33 cellular contexts compared by ENCODE assay signal in the genomic region with DNA sequence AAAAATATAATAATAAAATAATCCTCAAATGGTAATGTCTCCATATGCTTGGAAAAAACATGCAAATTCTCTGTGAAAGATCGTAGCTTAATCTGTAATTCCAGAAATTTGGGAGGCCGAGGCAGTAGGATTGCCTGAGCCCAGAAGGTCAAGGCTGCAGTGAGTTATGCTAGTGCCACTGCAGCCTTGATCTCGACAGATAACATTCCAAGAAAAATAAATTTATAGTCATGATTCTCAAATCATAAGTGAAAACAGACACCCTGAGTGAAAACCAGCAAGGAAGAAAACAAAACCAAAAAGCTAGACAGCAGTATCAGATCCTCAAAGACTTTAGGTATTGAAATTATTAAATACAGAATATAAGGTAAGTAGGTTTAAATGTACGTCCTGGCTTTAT.
"Had no signal": no experiment of that assay in that cellular context is flagged by ENCODE, and none has a peak within 500 bp of the region (broad histone marks: within the 10 kb centered on the region; RNA-seq: fewer than 3 reads in every experiment).

No MANE protein-coding gene starts in this region.

- H3K36me3 ChIP-seq: MG63 had no signal

- H3K4me3 ChIP-seq: MG63 had no signal

- DNase-seq: Karpas-422, Kasumi-1, MG63, MV-4-11, NCI-H1048, NCI-H1092, NCI-H1092 treated with DMSO at 0.1 percent for 48 hours, NCI-H1105, NCI-H1105 treated with DMSO at 0.1 percent for 48 hours, NCI-H1417, NCI-H1417 treated with DMSO at 0.1 percent for 48 hours, NCI-H1436, NCI-H1436 treated with DMSO at 0.1 percent for 48 hours, NCI-H146, NCI-H1694, NCI-H1694 treated with DMSO at 0.1 percent for 48 hours, NCI-H187, NCI-H187 treated with DMSO at 0.1 percent for 48 hours, NCI-H1930, NCI-H2029, NCI-H2029 treated with DMSO at 0.1 percent for 48 hours, NCI-H2081, NCI-H2081 treated with DMSO at 0.1 percent for 48 hours, NCI-H2107, NCI-H2171, NCI-H2171 treated with DMSO at 0.1 percent for 48 hours, NCI-H2227 treated with DMSO at 0.1 percent for 48 hours, NCI-H226, NCI-H345, NCI-H446, NCI-H446 treated with DMSO at 0.1 percent for 48 hours, NCI-H510A, NCI-H510A treated with DMSO at 0.1 percent for 48 hours had no signal

- H3K9me3 ChIP-seq: MG63 had no signal

- H3K27me3 ChIP-seq: MG63 had no signal
